ENCODE assay signal across 10 cellular contexts in genomic region chr4:121139533-121140222, GRCh38. TPM values are rescaled to one million over a fixed set of nuclear protein-coding genes. Genes with fewer than 3 reads are reported as not detected.
A peak's percentile ranks its signal among the peaks of the same experiment; 100 is the strongest.
DNase-seq lines count a peak whose midpoint lies in the region; ATAC-seq and TF ChIP-seq lines count a peak whose summit lies in the region.
"Had no signal": no experiment of that assay in that cellular context is flagged by ENCODE, and none has a peak within 500 bp of the region (broad histone marks: within the 10 kb centered on the region; RNA-seq: fewer than 3 reads in every experiment).

No MANE protein-coding gene starts in this region.

- no peak overlapping the region for H3K4me3 Mint-ChIP-seq in activated CD4-positive, alpha-beta memory T cell treated with anti-CD3 and anti-CD28 coated beads for 36 hours

- POLR2A ChIA-PET in activated CD4-positive, alpha-beta memory T cell treated with anti-CD3 and anti-CD28 coated beads for 36 hours (lab: Charles Lee), result interaction anchor here (1.0 kb wide), 1 partner anchor 37 kb away, joined by 4 read pairs; no protein-coding TSS in a partner anchor

- H3K79me2 ChIP-seq in fibroblast of lung (ENCODE audit: control insufficient read depth, insufficient read depth, low read length), result no peaks in the 10 kb centered on the region

- H3K9me3 Mint-ChIP-seq in activated CD4-positive, alpha-beta memory T cell treated with anti-CD3 and anti-CD28 coated beads for 36 hours, result no peaks in the 10 kb centered on the region

- peak; percentile 48 for ATAC-seq in GM21423 (IDR thresholded peaks at IDR 0.05; ENCODE audit: unreplicated experiment)
- peak; percentile 58 for ATAC-seq in HG03558 (IDR thresholded peaks at IDR 0.05; ENCODE audit: extremely low read depth, unreplicated experiment)
- ATAC-seq: esophagus mucosa had no signal

- H3K4me1 Mint-ChIP-seq in activated CD4-positive, alpha-beta memory T cell treated with anti-CD3 and anti-CD28 coated beads for 36 hours (ENCODE audit: low read depth), result peaks cover 37% of the 10 kb centered on the region

- no peak overlapping the region for H3K4me3 ChIP-seq in GM12864 (ENCODE audit: low read depth, low read length)
- no peak overlapping the region for H3K4me3 ChIP-seq in fibroblast of lung (replicated peaks in 1 of 4; ENCODE audit: control extremely low read depth in 1 of 4, insufficient read depth in 1 of 4, low read depth in 3 of 4, low read length in 4 of 4)

- H3K27ac Mint-ChIP-seq in activated CD4-positive, alpha-beta memory T cell treated with anti-CD3 and anti-CD28 coated beads for 36 hours, result no peak overlapping the region

- H3K27me3 Mint-ChIP-seq in activated CD4-positive, alpha-beta memory T cell treated with anti-CD3 and anti-CD28 coated beads for 36 hours, result no peaks in the 10 kb centered on the region

- H3K9me3 ChIP-seq in fibroblast of lung (ENCODE audit: control insufficient read depth, insufficient read depth, low read depth, low read length), result no peaks in the 10 kb centered on the region

- no peaks in the 10 kb centered on the region for H3K36me3 ChIP-seq in fibroblast of lung (ENCODE audit: control insufficient read depth, insufficient read depth, low read length)

- H4K20me1 ChIP-seq in fibroblast of lung (ENCODE audit: control insufficient read depth, extremely low read depth, insufficient read depth, low read length), result no peaks in the 10 kb centered on the region

- H3K9ac ChIP-seq in fibroblast of lung (ENCODE audit: insufficient read depth, low read length), result no peak overlapping the region

- no peaks in the 10 kb centered on the region for H3K27me3 ChIP-seq in fibroblast of lung (ENCODE audit: control insufficient read depth, insufficient read depth, low read length)

- H3K4me1 ChIP-seq in fibroblast of lung (ENCODE audit: control insufficient read depth, extremely low read depth, insufficient read depth, low read length), result peaks cover 6% of the 10 kb centered on the region

- H2AFZ ChIP-seq in fibroblast of lung (ENCODE audit: low read length), result no peak overlapping the region

- intact Hi-C loops in activated CD4-positive, alpha-beta memory T cell treated with anti-CD3 and anti-CD28 coated beads for 36 hours (cut with micrococcal nuclease), result loop anchor here (2.0 kb wide), 1 partner anchor 41 kb away; no protein-coding TSS in a partner anchor

- peaks cover 28% of the 10 kb centered on the region for H3K36me3 Mint-ChIP-seq in activated CD4-positive, alpha-beta memory T cell treated with anti-CD3 and anti-CD28 coated beads for 36 hours

- no peak overlapping the region for H3K4me2 ChIP-seq in fibroblast of lung (ENCODE audit: extremely low read depth, insufficient read depth, low read length)

- DNase-seq in GM12864 (ENCODE audit: low read depth) (peak; percentile 44), fibroblast of lung (ENCODE audit: low read depth in 2 of 2) (peak; percentile 44 to 93), kidney tubule cell (ENCODE audit: low spot score) (no peak), NCI-H1105 (lab: John Stamatoyannopoulos, UW) (no peak), pons (ENCODE audit: low spot score) (no peak)
- no peak for DNase-seq in activated CD4-positive, alpha-beta memory T cell treated with anti-CD3 and anti-CD28 coated beads for 36 hours
- DNase-seq: stimulated activated CD4-positive, alpha-beta T cell treated with anti-CD3 and anti-CD28 coated beads, Interleukin-15, amount 100 ng/mL, for 24 hours had no signal

- H3K27ac ChIP-seq in fibroblast of lung (ENCODE audit: insufficient read depth, low read length), result no peak overlapping the region

- TF ChIP-seq CTCF in GM12864 (IDR thresholded peaks at IDR 0.05; ENCODE audit: low read depth, low read length, missing control alignments), result no peak
- no peak for TF ChIP-seq CTCF in fibroblast of lung (conservative IDR thresholded peaks at IDR 0.05 in 1 of 2, IDR thresholded peaks at IDR 0.05 in 1 of 2; ENCODE audit: low read depth in 1 of 2, low read length in 2 of 2)

- CTCF ChIA-PET in activated CD4-positive, alpha-beta memory T cell treated with anti-CD3 and anti-CD28 coated beads for 36 hours (lab: Charles Lee), result interaction anchor here (1.3 kb wide), 1 partner anchor 168 kb away, joined by 3 read pairs; no protein-coding TSS in a partner anchor

RNA-seq across cellular contexts. Expression of gene TNIP3, which starts 24.4 kb away (rescaled TPM):
- 0.26 and 0.50 TPM in 2 replicates for total RNA-seq in fibroblast of lung
- 0.42 and 0.51 TPM in 2 replicates for polyA plus RNA-seq in fibroblast of lung
- 0.41 and 0.47 TPM in 2 replicates for polyA plus RNA-seq in fibroblast of lung (2012)
- polyA minus RNA-seq in fibroblast of lung (ENCODE audit: low replicate concordance), result not detected in 2 replicates
- 10 to 100 TPM; 12.0 to 12.3 TPM for total RNA-seq in activated CD4-positive, alpha-beta memory T cell treated with anti-CD3 and anti-CD28 coated beads for 36 hours

Comparison
In these comparisons a context has a peak if more than half of its experiments do, and no peak if none do; other contexts are left out.
1. DNase-seq: peak in GM12864 (single experiment) and fibroblast of lung (2 of 2); none in activated CD4-positive, alpha-beta memory T cell treated with anti-CD3 and anti-CD28 coated beads for 36 hours (single experiment), kidney tubule cell (single experiment), NCI-H1105 (single experiment) and pons (single experiment).